9 cellular contexts compared by ENCODE assay signal in the genomic region with DNA sequence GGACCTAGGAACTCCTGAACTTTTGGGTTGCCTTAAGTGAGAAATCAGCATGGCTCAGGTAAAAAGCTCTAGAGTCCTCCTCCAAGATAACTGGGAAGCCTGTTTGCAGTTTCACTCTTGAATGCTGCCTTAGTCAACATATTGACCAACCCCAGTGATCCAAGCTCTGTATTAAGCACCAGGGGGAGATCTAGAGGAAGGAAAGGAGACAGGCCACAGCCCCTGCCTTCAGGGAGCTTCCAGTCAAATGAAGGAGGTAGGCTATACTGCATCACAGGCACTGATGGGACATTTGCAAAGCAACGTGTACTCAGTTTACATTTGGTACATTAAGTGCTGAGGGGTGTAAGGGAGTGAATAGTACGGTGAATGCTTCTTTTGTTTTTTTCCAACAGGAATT. TPM values are rescaled to one million over a fixed set of nuclear protein-coding genes. Genes with fewer than 3 reads are reported as not detected.
A peak's percentile ranks its signal among the peaks of the same experiment; 100 is the strongest.
DNase-seq lines count a peak whose midpoint lies in the region; ATAC-seq and TF ChIP-seq lines count a peak whose summit lies in the region.
"Had no signal": no experiment of that assay in that cellular context is flagged by ENCODE, and none has a peak within 500 bp of the region (broad histone marks: within the 10 kb centered on the region; RNA-seq: fewer than 3 reads in every experiment).

No MANE protein-coding gene starts in this region.

- H3K4me2 ChIP-seq in OCI-LY1 (ENCODE audit: low read length): peak overlapping the region; percentile 97

- H2AFZ ChIP-seq in OCI-LY1 (ENCODE audit: low read length) (no peak overlapping the region), neuron (ENCODE audit: low read depth, low read length) (no peak overlapping the region)

- peak overlapping the region in 2 of 3 donors; percentile 94 for H3K27ac Mint-ChIP-seq in CD4-positive, CD25-positive, alpha-beta regulatory T cell

- no peaks in the 10 kb centered on the region for H3K27me3 ChIP-seq in CD4-positive, CD25-positive, alpha-beta regulatory T cell (ENCODE audit: control insufficient read depth, insufficient read depth, low read length)
- H3K27me3 ChIP-seq in OCI-LY1 (ENCODE audit: insufficient read depth, low read length) (no peaks in the 10 kb centered on the region), duodenal mucosa (ENCODE audit: control insufficient read depth in 1 of 2, insufficient read depth in 2 of 2, low read length in 2 of 2) (no peaks in the 10 kb centered on the region), neuron (ENCODE audit: insufficient read depth, low read length) (no peaks in the 10 kb centered on the region)

- no peak for ATAC-seq in CD4-positive, CD25-positive, alpha-beta regulatory T cell (ENCODE audit: low read depth in 2 of 2)
- no peak for ATAC-seq in HG03432 (IDR thresholded peaks at IDR 0.05; ENCODE audit: unreplicated experiment)

- no peak for TF ChIP-seq CTCF in OCI-LY1 (IDR thresholded peaks at IDR 0.05; ENCODE audit: low read length)

- no peak for DNase-seq in CD4-positive, CD25-positive, alpha-beta regulatory T cell
- DNase-seq in NCI-H2029 treated with DMSO at 0.1 percent for 48 hours (lab: John Stamatoyannopoulos, UW) (no peak), amygdala (lab: John Stamatoyannopoulos, UW) (no peak), SIG-M5 treated with dmso at 0.1 percent for 504 hours (lab: John Stamatoyannopoulos, UW; ENCODE audit: unreplicated experiment) (no peak)

- H3K36me3 ChIP-seq in CD4-positive, CD25-positive, alpha-beta regulatory T cell (ENCODE audit: control insufficient read depth, insufficient read depth, low read length): peaks cover 39% of the 10 kb centered on the region
- H3K36me3 ChIP-seq in OCI-LY1 (ENCODE audit: insufficient read depth, low read length) (peaks cover 55% of the 10 kb centered on the region), duodenal mucosa (ENCODE audit: control insufficient read depth in 1 of 2, insufficient read depth in 2 of 2, low read length in 2 of 2) (peaks cover 39 to 45% of the 10 kb centered on the region in 2 donors), neuron (ENCODE audit: insufficient read depth, low read length) (peaks cover 49% of the 10 kb centered on the region)

- H3K9ac ChIP-seq in OCI-LY1 (ENCODE audit: low read length) (no peak overlapping the region; the same call in 1 of the 2 replicates), duodenal mucosa (ENCODE audit: low read depth in 1 of 2, low read length in 2 of 2) (no peak overlapping the region)

- H3F3A ChIP-seq in OCI-LY1 (ENCODE audit: insufficient read depth, low read length): 0 out of 2 replicates have a peak, but pooled peaks cover 2% of the 10 kb centered on the region

- H3K9me3 ChIP-seq in CD4-positive, CD25-positive, alpha-beta regulatory T cell (ENCODE audit: control insufficient read depth in 2 of 2, low read length in 2 of 2): no peaks in the 10 kb centered on the region
- H3K9me3 ChIP-seq in OCI-LY1 (ENCODE audit: low read length) (no peaks in the 10 kb centered on the region), duodenal mucosa (ENCODE audit: control insufficient read depth in 1 of 2, low read length in 2 of 2) (no peaks in the 10 kb centered on the region), neuron (ENCODE audit: low read length) (no peaks in the 10 kb centered on the region)

- H3K4me1 Mint-ChIP-seq in CD4-positive, CD25-positive, alpha-beta regulatory T cell: peaks cover 25 to 68% (median 47%) of the 10 kb centered on the region in 4 donors

- no peaks in the 10 kb centered on the region for H4K20me1 ChIP-seq in OCI-LY1 (ENCODE audit: insufficient read depth, low read length)

- no peaks in the 10 kb centered on the region for H3K9me3 Mint-ChIP-seq in CD4-positive, CD25-positive, alpha-beta regulatory T cell

- H3K27me3 Mint-ChIP-seq in CD4-positive, CD25-positive, alpha-beta regulatory T cell: no peaks in the 10 kb centered on the region

- H3K27ac ChIP-seq in CD4-positive, CD25-positive, alpha-beta regulatory T cell (ENCODE audit: insufficient read depth, low read length, poor library complexity, severe bottlenecking): peak overlapping the region; percentile 94
- H3K27ac ChIP-seq in OCI-LY1 (ENCODE audit: low read depth, low read length, poor library complexity, severe bottlenecking): no peak overlapping the region
- H3K27ac ChIP-seq in duodenal mucosa (ENCODE audit: low read depth, low read length): no peak overlapping the region

- no peaks in the 10 kb centered on the region for H3K9me2 ChIP-seq in OCI-LY1 (ENCODE audit: low read depth, low read length)

- H3K4me1 ChIP-seq in CD4-positive, CD25-positive, alpha-beta regulatory T cell (ENCODE audit: control insufficient read depth, insufficient read depth, low read length, poor library complexity, severe bottlenecking): peaks cover 55% of the 10 kb centered on the region
- peaks cover 34% of the 10 kb centered on the region for H3K4me1 ChIP-seq in OCI-LY1 (ENCODE audit: insufficient read depth, low read length, severe bottlenecking)
- peaks cover 28 to 37% of the 10 kb centered on the region in 2 donors for H3K4me1 ChIP-seq in duodenal mucosa (ENCODE audit: control insufficient read depth in 1 of 2, insufficient read depth in 2 of 2, low read length in 2 of 2)
- peaks cover 24% of the 10 kb centered on the region for H3K4me1 ChIP-seq in neuron (ENCODE audit: insufficient read depth, low read length)

- H3K4me3 Mint-ChIP-seq in CD4-positive, CD25-positive, alpha-beta regulatory T cell: peak overlapping the region; percentile 91 to 97 (median 93)

- peaks cover 33% of the 10 kb centered on the region for H3K36me3 Mint-ChIP-seq in CD4-positive, CD25-positive, alpha-beta regulatory T cell

- H3K4me3 ChIP-seq in CD4-positive, CD25-positive, alpha-beta regulatory T cell (ENCODE audit: low read depth, low read length): peak overlapping the region; percentile 73
- H3K4me3 ChIP-seq in OCI-LY1 (ENCODE audit: low read depth, low read length, poor library complexity, severe bottlenecking) (peak overlapping the region; percentile 76), duodenal mucosa (ENCODE audit: low read depth in 1 of 2, low read length in 2 of 2) (peak overlapping the region; percentile 86 to 92), neuron (ENCODE audit: low read length) (peak overlapping the region; percentile 89)

- no peaks in the 10 kb centered on the region; the same call in 1 of the 2 replicates for H3K79me2 ChIP-seq in OCI-LY1 (ENCODE audit: insufficient read depth, low read length)

RNA-seq across cellular contexts. Expression of gene CSAD, which starts 1.2 kb away (rescaled TPM):
- 68.0 TPM for total RNA-seq in CD4-positive, CD25-positive, alpha-beta regulatory T cell
- polyA plus RNA-seq in CD4-positive, CD25-positive, alpha-beta regulatory T cell: 1 to 10 TPM; 1.2 to 2.3 (median 1.6) TPM

RNA-seq across cellular contexts. Expression of gene ZNF740, which starts 1.4 kb away (rescaled TPM):
- 32.6 TPM for total RNA-seq in CD4-positive, CD25-positive, alpha-beta regulatory T cell
- 1 to 10 TPM; 2.3 to 3.1 (median 2.7) TPM for polyA plus RNA-seq in CD4-positive, CD25-positive, alpha-beta regulatory T cell

RNA-seq across cellular contexts. Expression of gene ITGB7, which starts 25.1 kb away (rescaled TPM):
- 297 TPM for total RNA-seq in CD4-positive, CD25-positive, alpha-beta regulatory T cell
- polyA plus RNA-seq in CD4-positive, CD25-positive, alpha-beta regulatory T cell: 100 to 1,000 TPM; 279 to 382 (median 330) TPM
- total RNA-seq: pulmonary artery endothelial cell had no signal

RNA-seq across cellular contexts. Expression of gene RARG, which starts 50.1 kb away (rescaled TPM):
- 16.8 TPM for total RNA-seq in CD4-positive, CD25-positive, alpha-beta regulatory T cell
- 1 to 10 TPM; 1.5 to 5.1 (median 2.4) TPM for polyA plus RNA-seq in CD4-positive, CD25-positive, alpha-beta regulatory T cell
